8 cellular contexts compared by ENCODE assay signal in the genomic region with DNA sequence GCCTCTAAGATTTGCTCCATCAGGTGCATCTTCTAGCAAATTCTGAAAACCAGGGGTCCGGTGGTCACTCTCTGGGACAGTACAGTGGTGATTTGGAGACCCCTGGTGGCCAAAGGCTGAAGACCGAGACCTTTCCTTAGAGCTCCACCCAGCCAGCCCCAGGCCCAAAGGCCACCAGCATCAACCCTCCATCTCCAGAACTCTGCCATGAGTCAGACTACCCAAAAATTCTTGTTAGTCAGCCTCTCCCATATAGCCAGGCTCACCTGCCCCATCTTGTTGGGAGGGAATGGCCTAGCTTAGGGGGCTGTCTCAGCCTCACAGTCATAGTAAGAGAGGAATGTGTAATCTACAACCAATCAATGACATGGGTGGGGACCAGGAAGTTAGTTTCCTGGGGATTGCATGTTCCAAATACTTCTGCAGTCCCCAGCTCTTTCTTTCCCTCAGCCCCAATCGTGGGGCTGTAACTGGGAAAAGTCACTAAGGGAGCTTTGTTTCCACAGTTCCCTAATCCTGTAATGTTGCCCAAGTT. TPM values are rescaled to one million over a fixed set of nuclear protein-coding genes. Genes with fewer than 3 reads are reported as not detected.
DNase-seq lines count a peak whose midpoint lies in the region; ATAC-seq and TF ChIP-seq lines count a peak whose summit lies in the region.

No MANE protein-coding gene starts in this region.

- ATAC-seq in GM18870 (IDR thresholded peaks at IDR 0.05; ENCODE audit: unreplicated experiment) (no peak), HG03460 (IDR thresholded peaks at IDR 0.05; ENCODE audit: unreplicated experiment) (no peak)

- no TSS peak for BruUV-seq in A673 (replicated peaks; lab: Mats Ljungman, UMichigan)

- TF ChIP-seq CTCF in A673 (conservative IDR thresholded peaks at IDR 0.05; ENCODE audit: low read depth, low read length): peak; percentile 76

- intact Hi-C loops in A673 (cut with micrococcal nuclease; ENCODE audit: unreplicated experiment): loop anchor here (5.0 kb wide), 1 partner anchor 38 kb away; no protein-coding TSS in a partner anchor

- H3K9me3 ChIP-seq in A673 (ENCODE audit: low read depth, low read length, poor library complexity, severe bottlenecking): no peaks in the 10 kb centered on the region

- peaks cover 33% of the 10 kb centered on the region for H3K36me3 ChIP-seq in A673 (ENCODE audit: insufficient read depth, low read length, poor library complexity, severe bottlenecking)

- H3K27ac ChIP-seq in A673 (ENCODE audit: low read depth, low read length, poor library complexity, severe bottlenecking) (peak overlapping the region; percentile 55), skin epidermis (peak overlapping the region in 20 of 21 experiments; percentile 20 to 88 (median 76))

- DNase-seq in A673 (ENCODE audit: low spot score) (no peak), GM03348 (ENCODE audit: low spot score) (peak; percentile 73), NCI-H82 treated with DMSO at 0.1 percent for 48 hours (lab: John Stamatoyannopoulos, UW; ENCODE audit: unreplicated experiment) (peak; percentile 37), anterior cingulate cortex (lab: John Stamatoyannopoulos, UW) (peak in 32 of 58 donors; percentile 11 to 69 (median 30)), hepatic stellate cell (ENCODE audit: low spot score) (peak; percentile 52)

- H3K4me3 ChIP-seq in A673 (ENCODE audit: low read depth, low read length, poor library complexity, severe bottlenecking) (no peak overlapping the region), skin epidermis (no peak overlapping the region)

- POLR2A ChIA-PET in A673 (lab: Charles Lee; ENCODE audit: low non-redundant PET): no interaction called here

- CTCF ChIA-PET in A673 (lab: Charles Lee): interaction anchor here (0.5 to 1.2 kb wide), 8 partner anchors 15 to 125 kb away, joined by 3 to 5 read pairs (median 4); no protein-coding TSS in a partner anchor

- peaks cover 10% of the 10 kb centered on the region for H3K4me1 ChIP-seq in A673 (ENCODE audit: insufficient read depth, low read length, poor library complexity, severe bottlenecking)

- no peaks in the 10 kb centered on the region for H3K27me3 ChIP-seq in A673 (replicated peaks; ENCODE audit: insufficient read depth, low read depth, low read length, poor library complexity)

RNA-seq across cellular contexts. Expression of a gene that starts 9.8 kb away (rescaled TPM):
- total RNA-seq in A673 (2021): 0.22 and 0.24 TPM in 2 replicates

RNA-seq across cellular contexts. Expression of a gene that starts 14.4 kb away (rescaled TPM):
- total RNA-seq in A673 (2021): 86.5 and 86.6 TPM in 2 replicates

RNA-seq across cellular contexts. Expression of a gene that starts 21.1 kb away (rescaled TPM):
- 192 and 206 TPM in 2 replicates for total RNA-seq in A673 (2021)

RNA-seq across cellular contexts. Expression of a gene that starts 46.2 kb away (rescaled TPM):
- 34.2 and 37.2 TPM in 2 replicates for total RNA-seq in A673 (2021)

RNA-seq across cellular contexts. Expression of a gene that starts 51.0 kb away (rescaled TPM):
- total RNA-seq in A673 (2021): 2.8 and 4.6 TPM in 2 replicates
